Comparison of ENCODE assay signal across 1 cellular context in genomic region chr17:2853722-2854580, GRCh38.
A peak's percentile ranks its signal among the peaks of the same experiment; 100 is the strongest.
TF ChIP-seq lines count a peak whose summit lies in the region.

No MANE protein-coding gene starts in this region.

TF ChIP-seq in HEK293, 187 proteins besides CTCF, POLR2A, EP300 and RAD21 (continued from another document and continues in another):
- TF ChIP-seq ZNF423 (tag by site-specific recombination; IDR thresholded peaks at IDR 0.05) (no peak), ZNF660 (tag by site-specific recombination; IDR thresholded peaks at IDR 0.05) (no peak), ZNF404 (tag by site-specific recombination; IDR thresholded peaks at IDR 0.05) (no peak), ZNF621 (tag by site-specific recombination; IDR thresholded peaks at IDR 0.05) (no peak), ZBTB20 (tag by site-specific recombination; IDR thresholded peaks at IDR 0.05) (peak; percentile 86), OVOL3 (tag by site-specific recombination; IDR thresholded peaks at IDR 0.05) (no peak), HOXD13 (CRISPR knock-in tag; IDR thresholded peaks at IDR 0.05; ENCODE audit: borderline replicate concordance) (no peak), ZNF529 (tag by site-specific recombination; IDR thresholded peaks at IDR 0.05; ENCODE audit: insufficient replicate concordance) (no peak), KLF10 (tag by site-specific recombination; IDR thresholded peaks at IDR 0.05) (no peak), YY2 (tag by site-specific recombination; IDR thresholded peaks at IDR 0.05) (peak; percentile 48; the same call in 1 of the 2 replicates), ZNF560 (tag by site-specific recombination; IDR thresholded peaks at IDR 0.05; ENCODE audit: borderline replicate concordance) (no peak), ZNF112 (tag by site-specific recombination; IDR thresholded peaks at IDR 0.05) (no peak), ZNF518A (tag by site-specific recombination; conservative IDR thresholded peaks at IDR 0.05; ENCODE audit: low read depth) (no peak), ZNF302 (tag by site-specific recombination; IDR thresholded peaks at IDR 0.05; ENCODE audit: low read depth) (no peak), ZBTB48 (tag by site-specific recombination; IDR thresholded peaks at IDR 0.05) (peak; percentile 72; the same call in 1 of the 2 replicates), FEZF1 (tag by site-specific recombination; IDR thresholded peaks at IDR 0.05) (no peak), PRDM2 (tag by site-specific recombination; IDR thresholded peaks at IDR 0.05; ENCODE audit: borderline replicate concordance) (no peak), PRDM1 (tag by site-specific recombination; IDR thresholded peaks at IDR 0.05) (no peak), ZNF274 (IDR thresholded peaks at IDR 0.05; ENCODE audit: low read length) (no peak), ZNF274 (tag by site-specific recombination; IDR thresholded peaks at IDR 0.05; ENCODE audit: borderline replicate concordance) (no peak), ZFP41 (tag by site-specific recombination; IDR thresholded peaks at IDR 0.05; ENCODE audit: borderline replicate concordance) (no peak), TCF7L2 (IDR thresholded peaks at IDR 0.05; ENCODE audit: borderline replicate concordance, low read depth, low read length) (no peak), ZNF677 (tag by site-specific recombination; IDR thresholded peaks at IDR 0.05) (no peak), MZF1 (tag by site-specific recombination; IDR thresholded peaks at IDR 0.05; ENCODE audit: borderline replicate concordance) (no peak), KLF16 (tag by site-specific recombination; IDR thresholded peaks at IDR 0.05) (no peak), ZNF10 (tag by site-specific recombination; IDR thresholded peaks at IDR 0.05) (no peak), ZNF16 (tag by site-specific recombination; IDR thresholded peaks at IDR 0.05; ENCODE audit: low read depth) (no peak), ZNF600 (tag by site-specific recombination; IDR thresholded peaks at IDR 0.05) (peak; percentile 92), ZFP37 (tag by site-specific recombination; IDR thresholded peaks at IDR 0.05) (no peak), ZBTB7A (tag by site-specific recombination; IDR thresholded peaks at IDR 0.05; ENCODE audit: low read depth) (no peak), ZNF548 (tag by site-specific recombination; IDR thresholded peaks at IDR 0.05) (no peak), ZNF24 (tag by site-specific recombination; IDR thresholded peaks at IDR 0.05) (no peak), GLIS1 (tag by site-specific recombination; IDR thresholded peaks at IDR 0.05) (peak; percentile 26; the same call in 1 of the 2 replicates), ZNF335 (tag by site-specific recombination; conservative IDR thresholded peaks at IDR 0.05) (peak; percentile 63), ZNF510 (tag by site-specific recombination; IDR thresholded peaks at IDR 0.05; ENCODE audit: insufficient replicate concordance) (no peak), ZNF214 (tag by site-specific recombination; IDR thresholded peaks at IDR 0.05; ENCODE audit: borderline replicate concordance) (no peak), ZNF350 (tag by site-specific recombination; IDR thresholded peaks at IDR 0.05) (no peak), ZBTB1 (tag by site-specific recombination; IDR thresholded peaks at IDR 0.05) (no peak), PRDM4 (tag by site-specific recombination; IDR thresholded peaks at IDR 0.05) (no peak), PRDM10 (tag by site-specific recombination; IDR thresholded peaks at IDR 0.05) (peak; percentile 65), ZNF239 (tag by site-specific recombination; IDR thresholded peaks at IDR 0.05) (no peak), INSM2 (tag by site-specific recombination; IDR thresholded peaks at IDR 0.05) (no peak), ZBTB21 (tag by site-specific recombination; IDR thresholded peaks at IDR 0.05) (no peak), SALL2 (tag by site-specific recombination; IDR thresholded peaks at IDR 0.05; ENCODE audit: borderline replicate concordance) (no peak), KLF8 (tag by site-specific recombination; IDR thresholded peaks at IDR 0.05) (peak; percentile 51; the same call in 1 of the 2 replicates), ZEB2 (tag by site-specific recombination; IDR thresholded peaks at IDR 0.05) (peak; percentile 61; the same call in 1 of the 2 replicates), EGR2 (tag by site-specific recombination; IDR thresholded peaks at IDR 0.05; ENCODE audit: low read depth) (no peak), GLI4 (tag by site-specific recombination; IDR thresholded peaks at IDR 0.05) (no peak), WT1 (tag by site-specific recombination; IDR thresholded peaks at IDR 0.05) (no peak; the same call in 1 of the 2 replicates), ZNF501 (tag by site-specific recombination; IDR thresholded peaks at IDR 0.05) (no peak), ZNF558 (tag by site-specific recombination; IDR thresholded peaks at IDR 0.05) (no peak), ZNF2 (tag by site-specific recombination; IDR thresholded peaks at IDR 0.05) (no peak), ZNF266 (tag by site-specific recombination; IDR thresholded peaks at IDR 0.05; ENCODE audit: low read depth) (no peak), ZNF76 (tag by site-specific recombination; IDR thresholded peaks at IDR 0.05; ENCODE audit: borderline replicate concordance, low read depth) (no peak), ZNF223 (tag by site-specific recombination; IDR thresholded peaks at IDR 0.05) (no peak)
